1 cellular context compared by ENCODE assay signal in the genomic region with DNA sequence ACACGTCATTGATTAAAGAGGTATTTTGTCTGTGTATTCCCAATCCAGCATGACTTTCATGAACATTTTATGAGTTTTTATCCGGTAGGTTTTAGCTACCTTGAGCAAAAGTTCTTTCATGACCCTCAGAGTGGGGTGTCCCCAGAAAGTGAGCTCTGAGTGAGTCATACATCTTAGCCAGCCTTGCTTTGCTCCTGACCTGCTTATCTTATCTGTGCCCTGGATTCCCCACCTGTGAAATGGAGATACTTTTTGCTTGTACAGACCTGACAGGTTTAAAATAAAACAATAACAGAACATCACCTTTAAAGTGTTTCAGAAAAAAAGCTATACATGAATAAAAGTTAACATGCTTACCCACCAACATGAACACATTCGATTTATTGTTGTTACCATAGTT.
A peak's percentile ranks its signal among the peaks of the same experiment; 100 is the strongest.
TF ChIP-seq lines count a peak whose summit lies in the region.

No MANE protein-coding gene starts in this region.

TF ChIP-seq in K562, 482 proteins besides CTCF, POLR2A, EP300 and RAD21 (continued from another document):
- TF ChIP-seq TEAD4 (IDR thresholded peaks at IDR 0.05; ENCODE audit: low read length) = peak; percentile 68
- TF ChIP-seq TEAD4 (CRISPR knock-in tag; IDR thresholded peaks at IDR 0.05; ENCODE audit: borderline replicate concordance) = no peak
- no peak for TF ChIP-seq SMARCA4 (IDR thresholded peaks at IDR 0.05)
- TF ChIP-seq, protein P1, sequence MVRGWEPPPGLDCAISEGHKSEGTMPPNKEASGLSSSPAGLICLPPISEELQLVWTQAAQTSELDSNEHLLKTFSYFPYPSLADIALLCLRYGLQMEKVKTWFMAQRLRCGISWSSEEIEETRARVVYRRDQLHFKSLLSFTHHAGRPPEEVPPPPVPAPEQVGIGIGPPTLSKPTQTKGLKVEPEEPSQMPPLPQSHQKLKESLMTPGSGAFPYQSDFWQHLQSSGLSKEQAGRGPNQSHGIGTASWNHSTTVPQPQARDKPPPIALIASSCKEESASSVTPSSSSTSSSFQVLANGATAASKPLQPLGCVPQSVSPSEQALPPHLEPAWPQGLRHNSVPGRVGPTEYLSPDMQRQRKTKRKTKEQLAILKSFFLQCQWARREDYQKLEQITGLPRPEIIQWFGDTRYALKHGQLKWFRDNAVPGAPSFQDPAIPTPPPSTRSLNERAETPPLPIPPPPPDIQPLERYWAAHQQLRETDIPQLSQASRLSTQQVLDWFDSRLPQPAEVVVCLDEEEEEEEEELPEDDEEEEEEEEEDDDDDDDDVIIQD (CRISPR knock-in tag; IDR thresholded peaks at IDR 0.05) = no peak
- TF ChIP-seq TAL1 (IDR thresholded peaks at IDR 0.05) = peak; percentile 40
- TF ChIP-seq TCF3 (CRISPR knock-in tag; IDR thresholded peaks at IDR 0.05) = peak; percentile 72
- TF ChIP-seq ZNF583 (CRISPR knock-in tag; IDR thresholded peaks at IDR 0.05) = no peak
- TF ChIP-seq ZNF445 (CRISPR knock-in tag; IDR thresholded peaks at IDR 0.05; ENCODE audit: low read depth) = no peak
- TF ChIP-seq HMG20A (CRISPR knock-in tag; conservative IDR thresholded peaks at IDR 0.05) = no peak
- peak; percentile 30; the same call in 1 of the 2 replicates for TF ChIP-seq GATA2 (CRISPR knock-in tag; IDR thresholded peaks at IDR 0.05)
- no peak for TF ChIP-seq ZNF507 (tag; conservative IDR thresholded peaks at IDR 0.05)
- TF ChIP-seq RBM14 (IDR thresholded peaks at IDR 0.05; ENCODE audit: borderline replicate concordance, insufficient read depth, low read depth, low read length) = no peak
- TF ChIP-seq ZNF277 (CRISPR knock-in tag; IDR thresholded peaks at IDR 0.05; ENCODE audit: borderline replicate concordance) = no peak
- no peak for TF ChIP-seq FOXP1 (CRISPR knock-in tag; IDR thresholded peaks at IDR 0.05)
- no peak for TF ChIP-seq UBTF (IDR thresholded peaks at IDR 0.05; ENCODE audit: borderline replicate concordance in 1 of 2, low read depth in 2 of 2, low read length in 2 of 2)
- TF ChIP-seq PCBP1 (IDR thresholded peaks at IDR 0.05; ENCODE audit: low read depth, low read length, poor library complexity, severe bottlenecking) = no peak
- TF ChIP-seq ARID1B (IDR thresholded peaks at IDR 0.05) = peak; percentile 69
- TF ChIP-seq, protein P2, sequence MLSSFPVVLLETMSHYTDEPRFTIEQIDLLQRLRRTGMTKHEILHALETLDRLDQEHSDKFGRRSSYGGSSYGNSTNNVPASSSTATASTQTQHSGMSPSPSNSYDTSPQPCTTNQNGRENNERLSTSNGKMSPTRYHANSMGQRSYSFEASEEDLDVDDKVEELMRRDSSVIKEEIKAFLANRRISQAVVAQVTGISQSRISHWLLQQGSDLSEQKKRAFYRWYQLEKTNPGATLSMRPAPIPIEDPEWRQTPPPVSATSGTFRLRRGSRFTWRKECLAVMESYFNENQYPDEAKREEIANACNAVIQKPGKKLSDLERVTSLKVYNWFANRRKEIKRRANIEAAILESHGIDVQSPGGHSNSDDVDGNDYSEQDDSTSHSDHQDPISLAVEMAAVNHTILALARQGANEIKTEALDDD (IDR thresholded peaks at IDR 0.05) = no peak
- peak; percentile 57 for TF ChIP-seq CBFA2T2 (conservative IDR thresholded peaks at IDR 0.05)
- TF ChIP-seq JUND (IDR thresholded peaks at IDR 0.05; ENCODE audit: borderline replicate concordance, low read depth, low read length) = peak; percentile 60; the same call in 1 of the 2 replicates
- peak; percentile 28; the same call in 1 of the 3 replicates for TF ChIP-seq JUND (tag; IDR thresholded peaks at IDR 0.05; ENCODE audit: borderline replicate concordance, low read depth, low read length)
- 0 out of 2 replicates have a peak, but pooled peaks have one; percentile 46 for TF ChIP-seq DPF2 (IDR thresholded peaks at IDR 0.05)
- no peak for TF ChIP-seq GABPB1 (CRISPR knock-in tag; IDR thresholded peaks at IDR 0.05)
- TF ChIP-seq ELK3 (CRISPR knock-in tag; IDR thresholded peaks at IDR 0.05) = no peak
